Comparison of ENCODE assay signal across 26 cellular contexts in the genomic region with DNA sequence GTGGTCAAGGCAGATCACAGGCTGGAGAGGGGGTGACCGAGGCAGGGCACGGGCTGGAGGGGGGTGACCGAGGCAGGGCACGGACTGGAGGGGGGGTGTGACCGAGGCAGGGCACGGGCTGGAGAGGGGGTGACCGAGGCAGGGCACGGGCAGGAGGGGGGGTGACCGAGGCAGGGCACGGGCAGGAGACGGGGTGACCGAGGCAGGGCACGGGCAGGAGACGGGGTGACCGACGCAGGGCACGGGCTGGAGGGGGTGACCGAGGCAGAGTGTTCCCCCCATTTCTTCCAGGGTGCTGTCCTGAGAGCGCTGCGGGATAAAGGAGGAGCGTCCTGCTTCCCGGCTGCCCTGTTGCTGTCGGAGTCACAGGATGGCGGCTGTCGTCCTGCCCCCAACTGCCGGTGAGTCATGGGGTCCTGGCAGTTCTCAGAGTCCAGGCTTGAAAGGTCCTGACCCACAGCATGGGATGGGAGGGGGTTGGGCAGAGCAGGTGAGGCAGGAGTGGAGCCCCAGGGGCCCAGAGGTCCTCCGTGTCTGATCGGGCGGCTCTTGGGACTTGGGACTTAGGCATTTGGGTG. TPM values are rescaled to one million over a fixed set of nuclear protein-coding genes. Genes with fewer than 3 reads are reported as not detected.
DNase-seq lines count a peak whose midpoint lies in the region; ATAC-seq and TF ChIP-seq lines count a peak whose summit lies in the region.
"Had no signal": no experiment of that assay in that cellular context is flagged by ENCODE, and none has a peak within 500 bp of the region (broad histone marks: within the 10 kb centered on the region; RNA-seq: fewer than 3 reads in every experiment).

No MANE protein-coding gene starts in this region.

- no peak overlapping the region for H3K18ac ChIP-seq in mesenchymal stem cell (ENCODE audit: low read depth in 1 of 2, low read length in 2 of 2)

- CTCF ChIA-PET in activated CD8-positive, alpha-beta T cell treated with anti-CD3 and anti-CD28 coated beads for 36 hours (lab: Charles Lee) = no interaction called here

- no peak overlapping the region for H2BK120ac ChIP-seq in mesenchymal stem cell (ENCODE audit: low read depth, low read length)

- H2BK12ac ChIP-seq in mesenchymal stem cell (ENCODE audit: low read length in 2 of 2) = no peak overlapping the region

- intact Hi-C loops in colonic mucosa (cut with DNase I) = no loop called here
- intact Hi-C loops in activated CD8-positive, alpha-beta T cell treated with anti-CD3 and anti-CD28 coated beads for 36 hours (cut with micrococcal nuclease) = no loop called here

- no peak overlapping the region for H3K4ac ChIP-seq in mesenchymal stem cell (ENCODE audit: low read depth in 1 of 2, low read length in 2 of 2)

- no peak overlapping the region for H3K27ac Mint-ChIP-seq in activated CD8-positive, alpha-beta T cell treated with anti-CD3 and anti-CD28 coated beads for 36 hours
- H3K27ac Mint-ChIP-seq: CD8-positive, alpha-beta T cell had no signal

- H2AFZ ChIP-seq in mesenchymal stem cell (ENCODE audit: low read depth, low read length) = no peak overlapping the region

- no peak for TF ChIP-seq CTCF in colonic mucosa (IDR thresholded peaks at IDR 0.05)
- no peak for TF ChIP-seq CTCF in activated CD8-positive, alpha-beta T cell treated with anti-CD3 and anti-CD28 coated beads for 36 hours (IDR thresholded peaks at IDR 0.05)
- no peak for TF ChIP-seq CTCF in GM10266 (IDR thresholded peaks at IDR 0.05; ENCODE audit: control insufficient read depth, insufficient read depth, low read depth, missing control alignments)

- H3K36me3 ChIP-seq in MG63 = peaks cover 92% of the 10 kb centered on the region
- H3K36me3 ChIP-seq in colonic mucosa = peaks cover 45% of the 10 kb centered on the region
- H3K36me3 ChIP-seq in mesenchymal stem cell (ENCODE audit: control insufficient read depth in 1 of 2, insufficient read depth in 2 of 2, low read depth in 1 of 2, low read length in 2 of 2) = peaks cover 68 to 85% of the 10 kb centered on the region in 2 experiments

- no peak overlapping the region for H2BK5ac ChIP-seq in mesenchymal stem cell (ENCODE audit: low read depth, low read length, poor library complexity, severe bottlenecking)

- H3K4me3 Mint-ChIP-seq in activated CD8-positive, alpha-beta T cell treated with anti-CD3 and anti-CD28 coated beads for 36 hours = no peak overlapping the region
- H3K4me3 Mint-ChIP-seq: CD8-positive, alpha-beta T cell had no signal

- no peak overlapping the region for H2AK5ac ChIP-seq in mesenchymal stem cell (ENCODE audit: low read length, severe bottlenecking)

- POLR2A ChIA-PET in activated CD8-positive, alpha-beta T cell treated with anti-CD3 and anti-CD28 coated beads for 36 hours (lab: Charles Lee) = no interaction called here

- H3K36me3 Mint-ChIP-seq in activated CD8-positive, alpha-beta T cell treated with anti-CD3 and anti-CD28 coated beads for 36 hours (ENCODE audit: low read depth) = peaks cover 84% of the 10 kb centered on the region

- DNase-seq in MG63 = peak; percentile 11
- peak; percentile 6 for DNase-seq in colonic mucosa
- no peak for DNase-seq in mesenchymal stem cell
- no peak for DNase-seq in activated CD8-positive, alpha-beta T cell treated with anti-CD3 and anti-CD28 coated beads for 36 hours
- DNase-seq in pons (ENCODE audit: low spot score) = no peak
- no peak for DNase-seq in GM10266 (ENCODE audit: extremely low spot score)
- DNase-seq: C1 segment of cervical spinal cord; Caco-2; CD8-positive, alpha-beta T cell; EL; GDM1; HCEC 1CT; IMR-90; NCI-H1092; NCI-H1417 treated with DMSO at 0.1 percent for 48 hours; NCI-H1694 treated with DMSO at 0.1 percent for 48 hours; NCI-H2081; NCI-H2227 treated with DMSO at 0.1 percent for 48 hours; NCI-H510A; NCI-H69; Right ventricle myocardium superior; RPMI8226 had no signal

- H3K23ac ChIP-seq in mesenchymal stem cell (ENCODE audit: low read length in 2 of 2) = no peak overlapping the region

- H3K4me1 Mint-ChIP-seq in activated CD8-positive, alpha-beta T cell treated with anti-CD3 and anti-CD28 coated beads for 36 hours (ENCODE audit: low read depth) = peaks cover 18% of the 10 kb centered on the region

- peaks cover 27% of the 10 kb centered on the region for H3K9me3 Mint-ChIP-seq in activated CD8-positive, alpha-beta T cell treated with anti-CD3 and anti-CD28 coated beads for 36 hours

- peak overlapping the region; percentile 39 for H4K91ac ChIP-seq in mesenchymal stem cell (ENCODE audit: low read length)

- H3K27ac ChIP-seq in colonic mucosa (no peak overlapping the region), mesenchymal stem cell (ENCODE audit: low read length, poor library complexity, severe bottlenecking) (no peak overlapping the region)
- H3K27ac ChIP-seq: A549, KMS-11, SJSA1 had no signal

- 99% methylated on average over 28 of the region's 29 CpGs for WGBS in mesenchymal stem cell

- no peak overlapping the region for H4K8ac ChIP-seq in mesenchymal stem cell (ENCODE audit: low read length)

- no peak for ATAC-seq in activated CD8-positive, alpha-beta T cell treated with anti-CD3 and anti-CD28 coated beads for 36 hours
- ATAC-seq: A549; CD8-positive, alpha-beta T cell had no signal

- H3K27me3 ChIP-seq in MG63 = no peaks in the 10 kb centered on the region
- H3K27me3 ChIP-seq in colonic mucosa = no peaks in the 10 kb centered on the region
- H3K27me3 ChIP-seq in mesenchymal stem cell (ENCODE audit: control insufficient read depth in 1 of 2, insufficient read depth in 1 of 2, low read length in 2 of 2) = no peaks in the 10 kb centered on the region
- H3K27me3 ChIP-seq: SJSA1 had no signal

- no peaks in the 10 kb centered on the region for H3K27me3 Mint-ChIP-seq in activated CD8-positive, alpha-beta T cell treated with anti-CD3 and anti-CD28 coated beads for 36 hours

- H3K14ac ChIP-seq in mesenchymal stem cell (ENCODE audit: low read length in 2 of 2) = no peak overlapping the region

- H3K4me2 ChIP-seq in mesenchymal stem cell (ENCODE audit: low read length, poor library complexity, severe bottlenecking) = no peak overlapping the region
- H3K4me2 ChIP-seq: A549, KMS-11 had no signal

- no peak overlapping the region for H3K4me3 ChIP-seq in MG63
- no peak overlapping the region for H3K4me3 ChIP-seq in colonic mucosa
- no peak overlapping the region for H3K4me3 ChIP-seq in mesenchymal stem cell (ENCODE audit: insufficient read depth in 1 of 2, low read depth in 1 of 2, low read length in 2 of 2)
- H3K4me3 ChIP-seq: A549, SJSA1 had no signal

- no peak overlapping the region for H2BK15ac ChIP-seq in mesenchymal stem cell (ENCODE audit: low read depth, poor library complexity, severe bottlenecking)

- H3K4me1 ChIP-seq in colonic mucosa (no peaks in the 10 kb centered on the region), mesenchymal stem cell (ENCODE audit: control insufficient read depth, insufficient read depth, low read depth, low read length) (peaks cover 2% of the 10 kb centered on the region)
- H3K4me1 ChIP-seq: A549, Caco-2 had no signal

- H3K9me3 ChIP-seq in MG63 (peaks cover 49% of the 10 kb centered on the region), colonic mucosa (peaks cover 5% of the 10 kb centered on the region), mesenchymal stem cell (ENCODE audit: control insufficient read depth, low read length) (peaks cover 78% of the 10 kb centered on the region)

- peaks cover 34% of the 10 kb centered on the region for H3K79me1 ChIP-seq in mesenchymal stem cell (replicated peaks; ENCODE audit: low read length, poor library complexity, severe bottlenecking)

- H3K9ac ChIP-seq in colonic mucosa (ENCODE audit: low read depth in 2 of 2, low read length in 2 of 2) (no peak overlapping the region), mesenchymal stem cell (ENCODE audit: low read length) (no peak overlapping the region)
- H3K9ac ChIP-seq: KMS-11 had no signal

RNA-seq across cellular contexts. Expression of gene ZNF557, which starts 5.3 kb away (rescaled TPM):
- 8.7 and 13.1 TPM in 2 replicates for total RNA-seq in MG63 (2014; rRNA removed; shearing (Covaris generic); ENCODE audit: low replicate concordance)
- 1 to 10 TPM; 7.5 to 7.9 TPM for total RNA-seq in colonic mucosa
- 4.2 TPM for polyA plus RNA-seq in mesenchymal stem cell (2013, experiment 1 of 2)
- polyA plus RNA-seq in mesenchymal stem cell (2013, experiment 2 of 2) = 3.7 TPM
- total RNA-seq in activated CD8-positive, alpha-beta T cell treated with anti-CD3 and anti-CD28 coated beads for 36 hours = 1 to 10 TPM; 6.2 to 7.7 TPM

RNA-seq across cellular contexts. Expression of gene MBD3L3, which starts 16.3 kb away (rescaled TPM):
- total RNA-seq in MG63 (2014; rRNA removed; shearing (Covaris generic); ENCODE audit: low replicate concordance) = not detected in 2 replicates
- total RNA-seq in colonic mucosa = not detected
- polyA plus RNA-seq in mesenchymal stem cell (2013, experiment 1 of 2) = not detected
- not detected for polyA plus RNA-seq in mesenchymal stem cell (2013, experiment 2 of 2)
- total RNA-seq in activated CD8-positive, alpha-beta T cell treated with anti-CD3 and anti-CD28 coated beads for 36 hours = not detected
- total RNA-seq: Caco-2; CD8-positive, alpha-beta T cell; H1; IMR-90; Right ventricle myocardium superior; SJSA1 had no signal
- polyA plus RNA-seq: A549, H1, IMR-90 had no signal

RNA-seq across cellular contexts. Expression of gene MBD3L2, which starts 25.7 kb away (rescaled TPM):
- total RNA-seq in MG63 (2014; rRNA removed; shearing (Covaris generic); ENCODE audit: low replicate concordance) = not detected in 2 replicates
- total RNA-seq in colonic mucosa = not detected
- not detected for polyA plus RNA-seq in mesenchymal stem cell (2013, experiment 1 of 2)
- not detected for polyA plus RNA-seq in mesenchymal stem cell (2013, experiment 2 of 2)
- total RNA-seq in activated CD8-positive, alpha-beta T cell treated with anti-CD3 and anti-CD28 coated beads for 36 hours = not detected
- total RNA-seq: Caco-2; CD8-positive, alpha-beta T cell; H1; IMR-90; Right ventricle myocardium superior; SJSA1 had no signal
- polyA plus RNA-seq: A549, H1, IMR-90 had no signal

RNA-seq across cellular contexts. Expression of gene MBD3L4, which starts 34.8 kb away (rescaled TPM):
- total RNA-seq in MG63 (2014; rRNA removed; shearing (Covaris generic); ENCODE audit: low replicate concordance) = not detected in 2 replicates
- total RNA-seq in colonic mucosa = not detected
- polyA plus RNA-seq in mesenchymal stem cell (2013, experiment 1 of 2) = not detected
- polyA plus RNA-seq in mesenchymal stem cell (2013, experiment 2 of 2) = not detected
- total RNA-seq in activated CD8-positive, alpha-beta T cell treated with anti-CD3 and anti-CD28 coated beads for 36 hours = not detected
- total RNA-seq: Caco-2; CD8-positive, alpha-beta T cell; H1; IMR-90; Right ventricle myocardium superior; SJSA1 had no signal
- polyA plus RNA-seq: A549, H1, IMR-90 had no signal

RNA-seq across cellular contexts. Expression of gene MBD3L5, which starts 44.4 kb away (rescaled TPM):
- total RNA-seq in MG63 (2014; rRNA removed; shearing (Covaris generic); ENCODE audit: low replicate concordance) = not detected in 2 replicates
- not detected for total RNA-seq in colonic mucosa
- not detected for polyA plus RNA-seq in mesenchymal stem cell (2013, experiment 1 of 2)
- not detected for polyA plus RNA-seq in mesenchymal stem cell (2013, experiment 2 of 2)
- not detected for total RNA-seq in activated CD8-positive, alpha-beta T cell treated with anti-CD3 and anti-CD28 coated beads for 36 hours
- total RNA-seq: Caco-2; CD8-positive, alpha-beta T cell; H1; IMR-90; Right ventricle myocardium superior; SJSA1 had no signal
- polyA plus RNA-seq: A549, H1, IMR-90 had no signal

Comparison
In these comparisons a context has a peak if more than half of its experiments do, and no peak if none do; other contexts are left out.
1. DNase-seq: peak in MG63 (single experiment) and colonic mucosa (single experiment); none in mesenchymal stem cell (single experiment), activated CD8-positive, alpha-beta T cell treated with anti-CD3 and anti-CD28 coated beads for 36 hours (single experiment), pons (single experiment) and GM10266 (single experiment).